9 cellular contexts compared by ENCODE assay signal in genomic region chr10:80158126-80158525, GRCh38. TPM values are rescaled to one million over a fixed set of nuclear protein-coding genes. Genes with fewer than 3 reads are reported as not detected.
DNase-seq lines count a peak whose midpoint lies in the region; ATAC-seq, FAIRE-seq and TF ChIP-seq lines count a peak whose summit lies in the region.
"Had no signal": no experiment of that assay in that cellular context is flagged by ENCODE, and none has a peak within 500 bp of the region (broad histone marks: within the 10 kb centered on the region; RNA-seq: fewer than 3 reads in every experiment).

No MANE protein-coding gene starts in this region.

- no peak overlapping the region for H3K4me3 ChIP-seq in A549
- no peak overlapping the region for H3K4me3 ChIP-seq in RWPE2 (ENCODE audit: severe bottlenecking)
- no peak overlapping the region for H3K4me3 ChIP-seq in gastroesophageal sphincter
- no peak overlapping the region for H3K4me3 ChIP-seq in rectal smooth muscle tissue (ENCODE audit: low read length)
- no peak overlapping the region for H3K4me3 ChIP-seq in MG63

- H3K27me3 ChIP-seq in RWPE2 (ENCODE audit: insufficient read depth, poor library complexity, severe bottlenecking) = no peaks in the 10 kb centered on the region
- no peaks in the 10 kb centered on the region for H3K27me3 ChIP-seq in gastroesophageal sphincter
- no peaks in the 10 kb centered on the region for H3K27me3 ChIP-seq in rectal smooth muscle tissue (ENCODE audit: control insufficient read depth, insufficient read depth, low read length)
- no peaks in the 10 kb centered on the region for H3K27me3 ChIP-seq in MG63

- ATAC-seq in A549 (no peak), RWPE2 (ENCODE audit: low read depth) (no peak), gastroesophageal sphincter (peak; percentile 1)

- WGBS in A549 (ENCODE audit: missing lambda C conversion rate) = 95% methylated on average over 5 of the region's 5 CpGs
- WGBS in gastroesophageal sphincter (ENCODE audit: low coverage in 1 of 2), 2 donors = 20% methylated on average over 4 of the region's 5 CpGs; no CpG with 5 or more reads in 1 of the 2 donors

- peaks cover 68% of the 10 kb centered on the region for H3K36me3 ChIP-seq in RWPE2 (ENCODE audit: low read depth)
- peaks cover 0 to 85% of the 10 kb centered on the region in 2 donors for H3K36me3 ChIP-seq in gastroesophageal sphincter
- H3K36me3 ChIP-seq in rectal smooth muscle tissue (ENCODE audit: control insufficient read depth, insufficient read depth, low read length) = peaks cover 42% of the 10 kb centered on the region
- peaks cover 93% of the 10 kb centered on the region for H3K36me3 ChIP-seq in MG63

- TF ChIP-seq RAD21 in A549 (conservative IDR thresholded peaks at IDR 0.05 in 1 of 2, IDR thresholded peaks at IDR 0.05 in 1 of 2) = no peak

- no peak for FAIRE-seq in A549 (lab: Jason Lieb, UNC)
- no peak for FAIRE-seq in GM12892 (lab: Jason Lieb, UNC)

- no peak for DNase-seq in A549 (ENCODE audit: low read depth in 1 of 2, low spot score in 1 of 2)
- no peak for DNase-seq in RWPE2 (ENCODE audit: low spot score)
- no peak for DNase-seq in GM12892 (ENCODE audit: insufficient read length)
- no peak for DNase-seq in MG63
- DNase-seq in posterior vena cava (ENCODE audit: low spot score) = no peak
- DNase-seq in T-helper 2 cell treated with Interferon-gamma antibody and Interleukin-4, amounts not matched to agents 5 μg/mL and 100 μg/mL, for 36 hours (ENCODE audit: low spot score) = no peak
- DNase-seq: stimulated activated CD4-positive, alpha-beta T cell treated with anti-CD3 and anti-CD28 coated beads, Interleukin-2, amount 100 ng/mL, for 24 hours had no signal

- no peak overlapping the region for H3K9ac ChIP-seq in rectal smooth muscle tissue (ENCODE audit: low read length)

- TF ChIP-seq POLR2A in A549 (IDR thresholded peaks at IDR 0.05; ENCODE audit: low read length) (no peak), gastroesophageal sphincter (IDR thresholded peaks at IDR 0.05) (no peak), GM12892 (IDR thresholded peaks at IDR 0.05; ENCODE audit: low read depth, low read length) (no peak)

- TF ChIP-seq CTCF in A549 (IDR thresholded peaks at IDR 0.05) (no peak), RWPE2 (IDR thresholded peaks at IDR 0.05; ENCODE audit: poor library complexity, severe bottlenecking) (no peak), gastroesophageal sphincter (IDR thresholded peaks at IDR 0.05) (no peak)

- peaks cover 21% of the 10 kb centered on the region for H3K4me1 ChIP-seq in A549
- H3K4me1 ChIP-seq in RWPE2 (ENCODE audit: insufficient read depth, poor library complexity, severe bottlenecking) = peaks cover 32% of the 10 kb centered on the region
- H3K4me1 ChIP-seq in gastroesophageal sphincter = peaks cover 4 to 90% (median 41%) of the 10 kb centered on the region in 3 donors
- peaks cover 28% of the 10 kb centered on the region for H3K4me1 ChIP-seq in rectal smooth muscle tissue (ENCODE audit: control insufficient read depth, insufficient read depth, low read length)

- H3K27ac ChIP-seq in A549 (peak overlapping the region; percentile 22 to 79; a peak in 4 of 6 replicates), RWPE2 (ENCODE audit: poor library complexity, severe bottlenecking) (peak overlapping the region; percentile 47), gastroesophageal sphincter (peak overlapping the region; percentile 50 to 89 (median 76)), rectal smooth muscle tissue (ENCODE audit: low read depth, low read length) (peak overlapping the region; percentile 56)

- no peak overlapping the region for H3K4me3 Mint-ChIP-seq in T-helper 2 cell treated with Interferon-gamma antibody and Interleukin-4, amounts not matched to agents 5 μg/mL and 100 μg/mL, for 36 hours

- peaks cover 11% of the 10 kb centered on the region for H3K4me1 Mint-ChIP-seq in T-helper 2 cell treated with Interferon-gamma antibody and Interleukin-4, amounts not matched to agents 5 μg/mL and 100 μg/mL, for 36 hours (ENCODE audit: low read depth)

- peak overlapping the region; percentile 62; the same call in 2 of the 3 replicates for H3K4me2 ChIP-seq in A549

- TF ChIP-seq EP300 in A549 (IDR thresholded peaks at IDR 0.05) (no peak), gastroesophageal sphincter (IDR thresholded peaks at IDR 0.05) (no peak)

- POLR2A ChIA-PET in A549 (lab: Yijun Ruan, JAX) = interaction anchor here (0.6 kb wide), 1 partner anchor 62 kb away, joined by 3 read pairs; no protein-coding TSS in a partner anchor

- H3K36me3 Mint-ChIP-seq in T-helper 2 cell treated with Interferon-gamma antibody and Interleukin-4, amounts not matched to agents 5 μg/mL and 100 μg/mL, for 36 hours (ENCODE audit: low read depth) = peaks cover 80% of the 10 kb centered on the region

- intact Hi-C loops in posterior vena cava (cut with DNase I) = loop anchor here in 1 of 2 donors (2.0 kb wide), 1 partner anchor 45 kb away; no protein-coding TSS in a partner anchor

- CTCF ChIA-PET in A549 (lab: Yijun Ruan, JAX) = interaction anchor here (1.0 to 7.2 kb wide), 6 partner anchors 9 to 64 kb away, joined by 4 to 55 read pairs (median 8); partner anchors contain the start of gene ANXA11

- no peak overlapping the region for H3K27ac Mint-ChIP-seq in T-helper 2 cell treated with Interferon-gamma antibody and Interleukin-4, amounts not matched to agents 5 μg/mL and 100 μg/mL, for 36 hours

- no peaks in the 10 kb centered on the region for H3K9me3 Mint-ChIP-seq in T-helper 2 cell treated with Interferon-gamma antibody and Interleukin-4, amounts not matched to agents 5 μg/mL and 100 μg/mL, for 36 hours

- H3K9me3 ChIP-seq in A549 = no peaks in the 10 kb centered on the region
- H3K9me3 ChIP-seq in RWPE2 (ENCODE audit: severe bottlenecking) = no peaks in the 10 kb centered on the region
- H3K9me3 ChIP-seq in gastroesophageal sphincter = no peaks in the 10 kb centered on the region
- no peaks in the 10 kb centered on the region; the same call in 1 of the 2 replicates for H3K9me3 ChIP-seq in MG63

- no peaks in the 10 kb centered on the region for H3K27me3 Mint-ChIP-seq in T-helper 2 cell treated with Interferon-gamma antibody and Interleukin-4, amounts not matched to agents 5 μg/mL and 100 μg/mL, for 36 hours (ENCODE audit: low read depth)

TF ChIP-seq in A549, 52 proteins besides CTCF, POLR2A, EP300 and RAD21:
- TF ChIP-seq CHD4 (IDR thresholded peaks at IDR 0.05; ENCODE audit: borderline replicate concordance) = no peak
- no peak for TF ChIP-seq E2F6 (IDR thresholded peaks at IDR 0.05; ENCODE audit: borderline replicate concordance, low read depth)
- TF ChIP-seq CBX8 (IDR thresholded peaks at IDR 0.05) = no peak
- no peak for TF ChIP-seq ESRRA (IDR thresholded peaks at IDR 0.05; ENCODE audit: borderline replicate concordance, low read length)
- TF ChIP-seq HOXA7 (CRISPR knock-in tag; IDR thresholded peaks at IDR 0.05) = no peak
- TF ChIP-seq MAFK (IDR thresholded peaks at IDR 0.05; ENCODE audit: partially characterized antibody) = no peak
- TF ChIP-seq ATOH8 (CRISPR knock-in tag; IDR thresholded peaks at IDR 0.05; ENCODE audit: low read depth) = no peak
- no peak for TF ChIP-seq JUNB (IDR thresholded peaks at IDR 0.05)
- TF ChIP-seq ELK1 (IDR thresholded peaks at IDR 0.05; ENCODE audit: low read depth, low read length) = no peak
- no peak for TF ChIP-seq FOSL2 (IDR thresholded peaks at IDR 0.05)
- no peak for TF ChIP-seq FOSL2 (CRISPR knock-in tag; IDR thresholded peaks at IDR 0.05)

RNA-seq across cellular contexts. Expression of gene PLAC9, which starts 25.6 kb away (rescaled TPM):
- polyA plus RNA-seq in A549 (2011; rRNA removed) (not detected in 2 replicates), A549 (2017; fragmentation: RNase III; extraction: RNeasy Plus Mini Kit Qiagen cat#74134 plus additional on column Dnase treatment) (not detected in 3 replicates)
- polyA plus RNA-seq in A549 (2012; cell fraction: cytosol; rRNA removed) = 0.05 and 0.07 TPM in 2 replicates
- 0.07 TPM in 1 of 2 replicates, not detected in the other for polyA plus RNA-seq in A549 (2012; cell fraction: nucleus; rRNA removed)
- polyA minus RNA-seq in A549 (2011; rRNA and poly(A)+ RNA removed) = not detected in 2 replicates
- total RNA-seq in gastroesophageal sphincter (10 to 100 TPM; 21.0 to 34.9 (median 28.9) TPM), posterior vena cava (100 to 1,000 TPM in 1 of 2 donors, 10 to 100 TPM in 1; 62.4 to 155 TPM)
- polyA plus RNA-seq in GM12892 (2012; ENCODE audit: missing spikeins) = not detected
- total RNA-seq in MG63 (2014; rRNA removed; shearing (Covaris generic); ENCODE audit: low replicate concordance) = 2.8 and 3.8 TPM in 2 replicates

RNA-seq across cellular contexts. Expression of gene ANXA11, which starts 47.2 kb away (rescaled TPM):
- 92.6 and 123 TPM in 2 replicates for polyA plus RNA-seq in A549 (2011; rRNA removed)
- 98.4 and 119 TPM in 2 replicates for polyA plus RNA-seq in A549 (2012; cell fraction: cytosol; rRNA removed)
- 109 and 134 TPM in 2 replicates for polyA plus RNA-seq in A549 (2012; cell fraction: nucleus; rRNA removed)
- 117 to 121 TPM (median 119 TPM) in 3 replicates for polyA plus RNA-seq in A549 (2017; fragmentation: RNase III; extraction: RNeasy Plus Mini Kit Qiagen cat#74134 plus additional on column Dnase treatment)
- 78.8 and 93.8 TPM in 2 replicates for polyA minus RNA-seq in A549 (2011; rRNA and poly(A)+ RNA removed)
- 100 to 1,000 TPM; 117 to 225 (median 162) TPM for total RNA-seq in gastroesophageal sphincter
- 107 TPM for polyA plus RNA-seq in GM12892 (2012; ENCODE audit: missing spikeins)
- 106 and 198 TPM in 2 replicates for total RNA-seq in MG63 (2014; rRNA removed; shearing (Covaris generic); ENCODE audit: low replicate concordance)
- total RNA-seq in posterior vena cava = 100 to 1,000 TPM; 247 to 269 TPM
